In the genomic region with DNA sequence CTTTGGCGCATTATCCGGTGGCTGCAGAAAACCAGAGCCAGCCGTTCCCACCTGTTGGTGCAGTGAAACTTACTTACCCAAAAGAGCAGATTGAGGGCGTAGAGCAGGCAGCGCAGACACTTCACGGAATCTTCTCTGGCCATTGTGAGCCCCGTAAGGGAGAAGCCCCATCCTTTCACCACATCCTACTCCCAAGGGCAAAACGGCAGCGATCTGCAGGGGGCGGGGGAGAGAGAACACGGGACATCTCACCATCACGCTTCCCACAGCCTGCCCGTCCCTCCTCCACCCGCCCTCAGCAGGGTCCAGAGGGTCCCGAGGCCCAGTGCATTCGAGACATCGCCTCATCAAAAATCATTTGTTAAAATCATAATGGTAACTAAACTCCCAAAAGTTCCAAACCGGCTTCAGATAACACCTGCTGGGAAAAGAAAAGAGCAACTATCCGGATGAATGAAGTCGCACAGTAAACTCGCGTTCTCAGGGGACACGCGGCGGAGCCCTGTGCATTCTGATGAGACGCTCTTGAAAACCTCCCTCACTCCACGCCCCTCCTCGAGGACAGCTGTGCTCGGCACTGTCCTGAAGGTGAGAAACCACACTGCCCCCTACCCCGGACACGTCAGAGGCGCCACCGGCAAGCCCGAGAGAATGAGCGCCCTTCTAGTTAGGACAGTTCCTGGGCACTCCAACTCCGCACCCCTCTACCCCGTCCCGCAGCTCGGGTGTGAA, we compare ENCODE assay signal across 8 cellular contexts. TPM values are rescaled to one million over a fixed set of nuclear protein-coding genes. Genes with fewer than 3 reads are reported as not detected.
DNase-seq lines count a peak whose midpoint lies in the region; ATAC-seq and TF ChIP-seq lines count a peak whose summit lies in the region.

No MANE protein-coding gene starts in this region.

- H3K4me3 ChIP-seq in fibroblast of villous mesenchyme (ENCODE audit: low read depth, low read length) = peak overlapping the region; percentile 68

- peaks cover 56% of the 10 kb centered on the region for H3K27me3 Mint-ChIP-seq in activated CD4-positive, alpha-beta memory T cell treated with anti-CD3 and anti-CD28 coated beads, Interleukin-2, amount 10 ng/mL, durations not matched to agents 7 days and 5 days
- H3K27me3 Mint-ChIP-seq in natural killer cell (ENCODE audit: low read depth in 2 of 2) = peaks cover 37 to 58% of the 10 kb centered on the region in 2 donors

- CTCF ChIA-PET in activated CD4-positive, alpha-beta memory T cell treated with anti-CD3 and anti-CD28 coated beads, Interleukin-2, amount 10 ng/mL, durations not matched to agents 7 days and 5 days (lab: Charles Lee) = no interaction called here

- POLR2A ChIA-PET in activated CD4-positive, alpha-beta memory T cell treated with anti-CD3 and anti-CD28 coated beads, Interleukin-2, amount 10 ng/mL, durations not matched to agents 7 days and 5 days (lab: Charles Lee) = no interaction called here

- ATAC-seq in HG02623 (IDR thresholded peaks at IDR 0.05; ENCODE audit: unreplicated experiment) = peak; percentile 46
- peak; percentile 51 to 67 (median 57) for ATAC-seq in natural killer cell

- intact Hi-C loops in natural killer cell (cut with micrococcal nuclease) = no loop called here

- peak overlapping the region; percentile 73 for H3K4me3 Mint-ChIP-seq in activated CD4-positive, alpha-beta memory T cell treated with anti-CD3 and anti-CD28 coated beads, Interleukin-2, amount 10 ng/mL, durations not matched to agents 7 days and 5 days
- H3K4me3 Mint-ChIP-seq in natural killer cell = peak overlapping the region; percentile 84

- no peaks in the 10 kb centered on the region for H3K9me3 Mint-ChIP-seq in activated CD4-positive, alpha-beta memory T cell treated with anti-CD3 and anti-CD28 coated beads, Interleukin-2, amount 10 ng/mL, durations not matched to agents 7 days and 5 days
- H3K9me3 Mint-ChIP-seq in natural killer cell = no peaks in the 10 kb centered on the region

- peaks cover 11% of the 10 kb centered on the region for H3K4me1 Mint-ChIP-seq in activated CD4-positive, alpha-beta memory T cell treated with anti-CD3 and anti-CD28 coated beads, Interleukin-2, amount 10 ng/mL, durations not matched to agents 7 days and 5 days
- H3K4me1 Mint-ChIP-seq in natural killer cell = peaks cover 10 to 21% of the 10 kb centered on the region in 2 donors

- TF ChIP-seq CTCF in fibroblast of villous mesenchyme (IDR thresholded peaks at IDR 0.05; ENCODE audit: insufficient read depth, low read depth, low read length) (no peak), natural killer cell (IDR thresholded peaks at IDR 0.05) (no peak)

- no peaks in the 10 kb centered on the region for H3K36me3 Mint-ChIP-seq in activated CD4-positive, alpha-beta memory T cell treated with anti-CD3 and anti-CD28 coated beads, Interleukin-2, amount 10 ng/mL, durations not matched to agents 7 days and 5 days (ENCODE audit: low read depth)
- H3K36me3 Mint-ChIP-seq in natural killer cell = no peaks in the 10 kb centered on the region

- no peak overlapping the region for H3K27ac Mint-ChIP-seq in activated CD4-positive, alpha-beta memory T cell treated with anti-CD3 and anti-CD28 coated beads, Interleukin-2, amount 10 ng/mL, durations not matched to agents 7 days and 5 days
- H3K27ac Mint-ChIP-seq in natural killer cell = no peak overlapping the region

- peak; percentile 14 to 17 for DNase-seq in stimulated activated CD4-positive, alpha-beta T cell treated with anti-CD3 and anti-CD28 coated beads, Interleukin-2, amount 100 ng/mL, for 24 hours
- DNase-seq in stimulated activated CD4-positive, alpha-beta T cell treated with anti-CD3 and anti-CD28 coated beads, Interleukin-4, amount 100 ng/mL, for 24 hours = no peak
- DNase-seq in NCI-H146 treated with DMSO at 0.1 percent for 48 hours (lab: John Stamatoyannopoulos, UW; ENCODE audit: unreplicated experiment) (peak; percentile 17), fibroblast of villous mesenchyme (ENCODE audit: low read depth) (peak; percentile 15), natural killer cell (no peak), activated gamma-delta T cell treated with Interleukin-2 at 50 U/mL for 16 hours (no peak)
- DNase-seq in activated CD4-positive, alpha-beta memory T cell treated with anti-CD3 and anti-CD28 coated beads, Interleukin-2, amount 10 ng/mL, durations not matched to agents 7 days and 5 days = peak; percentile 16

RNA-seq across cellular contexts. Expression of gene TSPAN12, which starts 1.2 kb away (rescaled TPM):
- total RNA-seq in activated CD4-positive, alpha-beta memory T cell treated with anti-CD3 and anti-CD28 coated beads, Interleukin-2, amount 10 ng/mL, durations not matched to agents 7 days and 5 days = not detected
- 2.6 and 4.7 TPM in 2 replicates for total RNA-seq in fibroblast of villous mesenchyme
- not detected for total RNA-seq in natural killer cell

Comparison
In these comparisons a context has a peak if more than half of its experiments do, and no peak if none do; other contexts are left out.
1. DNase-seq: peak in stimulated activated CD4-positive, alpha-beta T cell treated with anti-CD3 and anti-CD28 coated beads, Interleukin-2, amount 100 ng/mL, for 24 hours (2 of 2), NCI-H146 treated with DMSO at 0.1 percent for 48 hours (single experiment), activated CD4-positive, alpha-beta memory T cell treated with anti-CD3 and anti-CD28 coated beads, Interleukin-2, amount 10 ng/mL, durations not matched to agents 7 days and 5 days (single experiment) and fibroblast of villous mesenchyme (single experiment); none in stimulated activated CD4-positive, alpha-beta T cell treated with anti-CD3 and anti-CD28 coated beads, Interleukin-4, amount 100 ng/mL, for 24 hours (single experiment), natural killer cell (single experiment) and activated gamma-delta T cell treated with Interleukin-2 at 50 U/mL for 16 hours (single experiment).